In genomic region chr6:49556429-49556837, GRCh38 we compare ENCODE assay signal across 1 cellular context.
A peak's percentile ranks its signal among the peaks of the same experiment; 100 is the strongest.
TF ChIP-seq lines count a peak whose summit lies in the region.

No MANE protein-coding gene starts in this region.

TF ChIP-seq in K562, 482 proteins besides CTCF, POLR2A, EP300 and RAD21 (continued from another document and continues in another):
- no peak for TF ChIP-seq ZNF449 (CRISPR knock-in tag; IDR thresholded peaks at IDR 0.05)
- no peak for TF ChIP-seq HMG20A (CRISPR knock-in tag; conservative IDR thresholded peaks at IDR 0.05)
- TF ChIP-seq E2F1 (CRISPR knock-in tag; IDR thresholded peaks at IDR 0.05): no peak
- 0 out of 2 replicates have a peak, but pooled peaks have one; percentile 22 for TF ChIP-seq MYC (IDR thresholded peaks at IDR 0.05; ENCODE audit: low read depth, low read length)
- TF ChIP-seq MYC (CRISPR knock-in tag; IDR thresholded peaks at IDR 0.05; ENCODE audit: borderline replicate concordance, low read depth): no peak
- TF ChIP-seq AFF1 (IDR thresholded peaks at IDR 0.05; ENCODE audit: low read depth in 1 of 2, partially characterized antibody in 2 of 2): peak in 1 of 2 experiments; percentile 59
- TF ChIP-seq ZBTB49 (CRISPR knock-in tag; IDR thresholded peaks at IDR 0.05; ENCODE audit: borderline replicate concordance): no peak
- no peak for TF ChIP-seq ZNF165 (CRISPR knock-in tag; IDR thresholded peaks at IDR 0.05; ENCODE audit: borderline replicate concordance)
- TF ChIP-seq BRD9 (IDR thresholded peaks at IDR 0.05; ENCODE audit: low read depth, partially characterized antibody): no peak
- TF ChIP-seq NFRKB (IDR thresholded peaks at IDR 0.05; ENCODE audit: low read depth): no peak
- TF ChIP-seq ZNF239 (CRISPR knock-in tag; IDR thresholded peaks at IDR 0.05): no peak
- no peak for TF ChIP-seq RBM39 (optimal IDR thresholded peaks at IDR 0.05; ENCODE audit: low read depth, low read length)
- no peak for TF ChIP-seq ZNF3 (CRISPR knock-in tag; IDR thresholded peaks at IDR 0.05)
- TF ChIP-seq PBX2 (CRISPR knock-in tag; IDR thresholded peaks at IDR 0.05; ENCODE audit: low read depth): peak; percentile 67
- TF ChIP-seq PBX2 (tag; conservative IDR thresholded peaks at IDR 0.05; ENCODE audit: low read depth): peak; percentile 99
- no peak for TF ChIP-seq SREBF1 (IDR thresholded peaks at IDR 0.05; ENCODE audit: borderline replicate concordance, low read depth, low read length)
- no peak for TF ChIP-seq ZSCAN29 (IDR thresholded peaks at IDR 0.05)
- no peak for TF ChIP-seq GTF2E2 (tag; IDR thresholded peaks at IDR 0.05)
- TF ChIP-seq FOXK2 (conservative IDR thresholded peaks at IDR 0.05 in 1 of 2, IDR thresholded peaks at IDR 0.05 in 1 of 2; ENCODE audit: low read depth in 2 of 2): peak; percentile 93 to 95
- TF ChIP-seq PURB (CRISPR knock-in tag; IDR thresholded peaks at IDR 0.05; ENCODE audit: low read depth): no peak
- no peak for TF ChIP-seq PHTF2 (CRISPR knock-in tag; IDR thresholded peaks at IDR 0.05)
- TF ChIP-seq ETV1 (tag; conservative IDR thresholded peaks at IDR 0.05; ENCODE audit: low read depth): peak; percentile 86
- no peak for TF ChIP-seq ZBTB12 (CRISPR knock-in tag; IDR thresholded peaks at IDR 0.05)
- peak; percentile 60; the same call in 1 of the 2 replicates for TF ChIP-seq TEAD4 (IDR thresholded peaks at IDR 0.05; ENCODE audit: low read length)
- no peak for TF ChIP-seq TEAD4 (CRISPR knock-in tag; IDR thresholded peaks at IDR 0.05; ENCODE audit: borderline replicate concordance)
- peak; percentile 42; the same call in 1 of the 2 replicates for TF ChIP-seq STAT5A (IDR thresholded peaks at IDR 0.05; ENCODE audit: borderline replicate concordance, low read length)
- no peak for TF ChIP-seq ZBTB7A (IDR thresholded peaks at IDR 0.05; ENCODE audit: borderline replicate concordance, control insufficient read depth, low read depth, low read length)
- no peak for TF ChIP-seq IRF1 (CRISPR knock-in tag; IDR thresholded peaks at IDR 0.05; ENCODE audit: borderline replicate concordance)
- TF ChIP-seq NCOA6 (IDR thresholded peaks at IDR 0.05): no peak
- no peak for TF ChIP-seq THRA (IDR thresholded peaks at IDR 0.05)
- TF ChIP-seq CREBBP (IDR thresholded peaks at IDR 0.05; ENCODE audit: low read depth, low read length): no peak
- TF ChIP-seq ZNF511 (CRISPR knock-in tag; IDR thresholded peaks at IDR 0.05): no peak
- no peak for TF ChIP-seq RHOXF2B (CRISPR knock-in tag; conservative IDR thresholded peaks at IDR 0.05)
- TF ChIP-seq NFE2 (IDR thresholded peaks at IDR 0.05; ENCODE audit: low read depth): peak; percentile 81
- TF ChIP-seq PRMT5 (CRISPR knock-in tag; IDR thresholded peaks at IDR 0.05): no peak
- TF ChIP-seq PTTG1 (tag; IDR thresholded peaks at IDR 0.05; ENCODE audit: low read depth): no peak
- TF ChIP-seq ZKSCAN8 (CRISPR knock-in tag; IDR thresholded peaks at IDR 0.05): no peak
- TF ChIP-seq HNRNPK (IDR thresholded peaks at IDR 0.05; ENCODE audit: low read depth, low read length, poor library complexity, severe bottlenecking): no peak
- peak; percentile 88 for TF ChIP-seq ARID1B (IDR thresholded peaks at IDR 0.05)
- TF ChIP-seq L3MBTL2 (IDR thresholded peaks at IDR 0.05): peak; percentile 53
- no peak for TF ChIP-seq USF1 (CRISPR knock-in tag; IDR thresholded peaks at IDR 0.05)
- TF ChIP-seq GATAD2B (IDR thresholded peaks at IDR 0.05; ENCODE audit: borderline replicate concordance): no peak
- no peak for TF ChIP-seq ZKSCAN1 (IDR thresholded peaks at IDR 0.05; ENCODE audit: low read depth, low read length)
- no peak for TF ChIP-seq ZNF12 (CRISPR knock-in tag; IDR thresholded peaks at IDR 0.05)
- TF ChIP-seq TFAM (CRISPR knock-in tag; conservative IDR thresholded peaks at IDR 0.05): no peak
- peak; percentile 97 for TF ChIP-seq KDM1A (IDR thresholded peaks at IDR 0.05)
- TF ChIP-seq ZBTB43 (CRISPR knock-in tag; IDR thresholded peaks at IDR 0.05): no peak
- TF ChIP-seq NR4A1 (CRISPR knock-in tag; IDR thresholded peaks at IDR 0.05): no peak
- TF ChIP-seq NR4A1 (tag; IDR thresholded peaks at IDR 0.05): no peak
- no peak for TF ChIP-seq TCF7L2 (IDR thresholded peaks at IDR 0.05; ENCODE audit: low read depth, low read length)
- TF ChIP-seq KDM5B (IDR thresholded peaks at IDR 0.05; ENCODE audit: insufficient replicate concordance, low read depth, low read length): no peak
- TF ChIP-seq ZNF174 (CRISPR knock-in tag; IDR thresholded peaks at IDR 0.05): no peak
- TF ChIP-seq NR2C2 (CRISPR knock-in tag; IDR thresholded peaks at IDR 0.05): no peak
- 0 out of 2 replicates have a peak, but pooled peaks have one; percentile 20 for TF ChIP-seq NR2C2 (tag; IDR thresholded peaks at IDR 0.05)
